ENCODE assay signal across 26 cellular contexts in genomic region chr2:227788556-227788955, GRCh38. TPM values are rescaled to one million over a fixed set of nuclear protein-coding genes. Genes with fewer than 3 reads are reported as not detected.
DNase-seq lines count a peak whose midpoint lies in the region; ATAC-seq, FAIRE-seq and TF ChIP-seq lines count a peak whose summit lies in the region.
"Had no signal": no experiment of that assay in that cellular context is flagged by ENCODE, and none has a peak within 500 bp of the region (broad histone marks: within the 10 kb centered on the region; RNA-seq: fewer than 3 reads in every experiment).

No MANE protein-coding gene starts in this region.

- no peak overlapping the region for H3K4me3 Mint-ChIP-seq in astrocyte (ENCODE audit: unreplicated experiment)
- H3K4me3 Mint-ChIP-seq: WTC11 had no signal

- no peak overlapping the region for H3K4me3 ChIP-seq in astrocyte (ENCODE audit: insufficient read depth, low read depth, low read length)
- H3K4me3 ChIP-seq in fibroblast of mammary gland (ENCODE audit: control insufficient read depth, low read depth, low read length), result no peak overlapping the region
- H3K4me3 ChIP-seq: BLaER1 treated with 17β-estradiol and CSF1 and Interleukin-3, amounts not matched to agents 10 nM and 100 nM; smooth muscle cell; tibial nerve had no signal

- no peak for TF ChIP-seq CTCF in astrocyte (IDR thresholded peaks at IDR 0.05; ENCODE audit: insufficient read depth, low read depth, low read length)
- no peak for TF ChIP-seq CTCF in fibroblast of mammary gland (conservative IDR thresholded peaks at IDR 0.05; ENCODE audit: control insufficient read depth, insufficient read depth, low read depth, low read length)

- no peaks in the 10 kb centered on the region for H3K9me3 ChIP-seq in astrocyte (ENCODE audit: insufficient read depth, low read depth, low read length)
- H3K9me3 ChIP-seq: tibial nerve had no signal

- H3K27ac ChIP-seq in astrocyte (ENCODE audit: low read depth, low read length), result no peak overlapping the region
- H3K27ac ChIP-seq: BLaER1 treated with 17β-estradiol and CSF1 and Interleukin-3, amounts not matched to agents 10 nM and 100 nM; tibial nerve had no signal

- no peak overlapping the region for H2AFZ ChIP-seq in astrocyte (ENCODE audit: low read depth, low read length)

- intact Hi-C loops in Right ventricle myocardium inferior (cut with DNase I), result no loop called here
- intact Hi-C loops in Right ventricle myocardium superior (cut with DNase I), result no loop called here

- ATAC-seq in Right ventricle myocardium inferior, result peak; percentile 34
- no peak for ATAC-seq in Right ventricle myocardium superior (ENCODE audit: poor library complexity)
- ATAC-seq in GM19452 (IDR thresholded peaks at IDR 0.05; ENCODE audit: unreplicated experiment), result no peak
- ATAC-seq in HG03280 (IDR thresholded peaks at IDR 0.05; ENCODE audit: unreplicated experiment), result no peak
- ATAC-seq: WTC11 had no signal

- FAIRE-seq in astrocyte (lab: Jason Lieb, UNC), result no peak
- FAIRE-seq: GM19239 had no signal

- no peaks in the 10 kb centered on the region for H3K36me3 ChIP-seq in astrocyte (ENCODE audit: insufficient read depth, low read length)
- H3K36me3 ChIP-seq: BLaER1 treated with 17β-estradiol and CSF1 and Interleukin-3, amounts not matched to agents 10 nM and 100 nM; tibial nerve had no signal

- H3K4me2 ChIP-seq in astrocyte (ENCODE audit: low read length), result no peak overlapping the region
- H3K4me2 ChIP-seq: smooth muscle cell had no signal

- H3K27ac Mint-ChIP-seq in astrocyte (ENCODE audit: unreplicated experiment), result no peak overlapping the region
- H3K27ac Mint-ChIP-seq: WTC11 had no signal

- H3K79me2 ChIP-seq in astrocyte (ENCODE audit: insufficient read depth, low read length), result no peaks in the 10 kb centered on the region

- H3K9ac ChIP-seq in astrocyte (ENCODE audit: low read length), result no peak overlapping the region
- H3K9ac ChIP-seq: BLaER1 treated with 17β-estradiol and CSF1 and Interleukin-3, amounts not matched to agents 10 nM and 100 nM had no signal

- peaks cover 3% of the 10 kb centered on the region for H3K4me1 ChIP-seq in astrocyte (ENCODE audit: insufficient read depth, low read length)
- H3K4me1 ChIP-seq: tibial nerve had no signal

- H3K27me3 Mint-ChIP-seq in astrocyte (ENCODE audit: low read depth, unreplicated experiment), result no peaks in the 10 kb centered on the region

- no peaks in the 10 kb centered on the region for H4K20me1 ChIP-seq in astrocyte (ENCODE audit: insufficient read depth, low read length)
- H4K20me1 ChIP-seq: BLaER1 treated with 17β-estradiol and CSF1 and Interleukin-3, amounts not matched to agents 10 nM and 100 nM had no signal

- H3K9me3 Mint-ChIP-seq in astrocyte (ENCODE audit: unreplicated experiment), result peaks cover 2% of the 10 kb centered on the region

- DNase-seq in Right ventricle myocardium inferior (ENCODE audit: missing footprints) (no peak), Right ventricle myocardium superior (no peak), astrocyte (ENCODE audit: low read depth) (peak; percentile 30), fibroblast of mammary gland (ENCODE audit: low read depth) (peak; percentile 47), T-helper 9 cell (no peak), hepatic stellate cell (ENCODE audit: low spot score) (no peak)
- DNase-seq: ACHN; activated CD4-positive, alpha-beta T cell treated with anti-CD3 and anti-CD28 coated beads, Interleukin-2, amount 50 U/mL, for 48 hours; amniotic stem cell; central memory CD4-positive, alpha-beta T cell; kidney glomerular epithelial cell; mesendoderm; NCI-H1436 treated with DMSO at 0.1 percent for 48 hours; NCI-H510A treated with DMSO at 0.1 percent for 48 hours; nucleus accumbens; RPMI8226; stimulated activated naive CD4-positive, alpha-beta T cell treated with Interleukin-2 at 50 U/mL for 16 hours had no signal

- no peaks in the 10 kb centered on the region for H3K36me3 Mint-ChIP-seq in astrocyte (ENCODE audit: low read depth, unreplicated experiment)
- H3K36me3 Mint-ChIP-seq: WTC11 had no signal

- no peaks in the 10 kb centered on the region for H3K27me3 ChIP-seq in astrocyte (ENCODE audit: insufficient read depth, low read length)
- H3K27me3 ChIP-seq: BLaER1 treated with 17β-estradiol and CSF1 and Interleukin-3, amounts not matched to agents 10 nM and 100 nM; tibial nerve had no signal

- H3K4me1 Mint-ChIP-seq in astrocyte (ENCODE audit: low read depth, unreplicated experiment), result peaks cover 3% of the 10 kb centered on the region
- H3K4me1 Mint-ChIP-seq: WTC11 had no signal

RNA-seq across cellular contexts. Expression of gene CCL20, which starts 25.1 kb away (rescaled TPM):
- total RNA-seq in Right ventricle myocardium inferior, result not detected
- total RNA-seq in Right ventricle myocardium superior, result not detected
- total RNA-seq in astrocyte, result not detected in 2 replicates
- total RNA-seq: tibial nerve, WTC11 had no signal

RNA-seq across cellular contexts. Expression of gene SCYGR8, which starts 42.9 kb away (rescaled TPM):
- not detected for total RNA-seq in Right ventricle myocardium inferior
- total RNA-seq in Right ventricle myocardium superior, result not detected
- not detected in 2 replicates for total RNA-seq in astrocyte
- total RNA-seq: Daoy, dermis microvascular lymphatic vessel endothelial cell, smooth muscle cell, tibial nerve, WTC11 had no signal

Comparison
In these comparisons a context has a peak if more than half of its experiments do, and no peak if none do; other contexts are left out.
1. DNase-seq: peak in astrocyte (single experiment) and fibroblast of mammary gland (single experiment); none in Right ventricle myocardium inferior (single experiment), Right ventricle myocardium superior (single experiment), T-helper 9 cell (single experiment) and hepatic stellate cell (single experiment).